ENCODE assay signal across 26 cellular contexts in genomic region chrX:105273326-105273725, GRCh38. TPM values are rescaled to one million over a fixed set of nuclear protein-coding genes. Genes with fewer than 3 reads are reported as not detected.
"Had no signal": no experiment of that assay in that cellular context is flagged by ENCODE, and none has a peak within 500 bp of the region (broad histone marks: within the 10 kb centered on the region; RNA-seq: fewer than 3 reads in every experiment).

No MANE protein-coding gene starts in this region.

- H3K9me3 Mint-ChIP-seq: activated naive CD4-positive, alpha-beta T cell treated with anti-CD3 and anti-CD28 coated beads, Interleukin-2, amount 50 U/mL, for 24 hours; activated T-cell treated with anti-CD3 and anti-CD28 coated beads, Interleukin-2, amount 50 U/mL, for 24 hours; activated T-helper 1 cell treated with anti-CD3 and anti-CD28 coated beads, Interleukin-12 subunit alpha, Interleukin-12 subunit beta, Interleukin-2, Interleukin-4 antibody, amounts not matched to agents 30 ng/mL and 10 ng/mL and 1 ng/mL, durations not matched to agents 14 hours and 24 hours and 36 hours; T-helper 1 cell treated with Interleukin-12 subunit alpha and Interleukin-12 subunit beta and Interleukin-4 antibody, amounts not matched to agents 30 μg/mL and 1 μg/mL, for 36 hours had no signal

- H3K27me3 Mint-ChIP-seq: activated naive CD4-positive, alpha-beta T cell treated with anti-CD3 and anti-CD28 coated beads, Interleukin-2, amount 50 U/mL, for 24 hours had no signal

- H3K36me3 Mint-ChIP-seq: activated naive CD4-positive, alpha-beta T cell treated with anti-CD3 and anti-CD28 coated beads, Interleukin-2, amount 50 U/mL, for 24 hours had no signal

- H3K27ac ChIP-seq: brain microvascular endothelial cell, SJSA1 had no signal

- H3K9me3 ChIP-seq: SJSA1 had no signal

- H3K4me3 Mint-ChIP-seq: activated CD8-positive, alpha-beta T cell treated with anti-CD3 and anti-CD28 coated beads, Interleukin-2, amount 10 ng/mL, durations not matched to agents 7 days and 5 days; activated naive CD4-positive, alpha-beta T cell treated with anti-CD3 and anti-CD28 coated beads, Interleukin-2, amount 50 U/mL, for 24 hours; activated T-cell treated with anti-CD3 and anti-CD28 coated beads, Interleukin-2, amount 50 U/mL, for 24 hours; activated T-helper 1 cell treated with anti-CD3 and anti-CD28 coated beads, Interleukin-12 subunit alpha, Interleukin-12 subunit beta, Interleukin-2, Interleukin-4 antibody, amounts not matched to agents 30 ng/mL and 10 ng/mL and 1 ng/mL, durations not matched to agents 14 hours and 24 hours and 36 hours; T-helper 1 cell treated with Interleukin-12 subunit alpha and Interleukin-12 subunit beta and Interleukin-4 antibody, amounts not matched to agents 30 μg/mL and 1 μg/mL, for 36 hours had no signal

- H3K4me1 Mint-ChIP-seq: activated naive CD4-positive, alpha-beta T cell treated with anti-CD3 and anti-CD28 coated beads, Interleukin-2, amount 50 U/mL, for 24 hours had no signal

- ATAC-seq: activated CD8-positive, alpha-beta T cell treated with anti-CD3 and anti-CD28 coated beads, Interleukin-2, amount 10 ng/mL, durations not matched to agents 7 days and 5 days had no signal

- H3K4me1 ChIP-seq: SJSA1 had no signal

- H3K36me3 ChIP-seq: brain microvascular endothelial cell, SJSA1 had no signal

- H3K27ac Mint-ChIP-seq: activated CD8-positive, alpha-beta T cell treated with anti-CD3 and anti-CD28 coated beads, Interleukin-2, amount 10 ng/mL, durations not matched to agents 7 days and 5 days; activated naive CD4-positive, alpha-beta T cell treated with anti-CD3 and anti-CD28 coated beads, Interleukin-2, amount 50 U/mL, for 24 hours; activated T-cell treated with anti-CD3 and anti-CD28 coated beads, Interleukin-2, amount 50 U/mL, for 24 hours; activated T-helper 1 cell treated with anti-CD3 and anti-CD28 coated beads, Interleukin-12 subunit alpha, Interleukin-12 subunit beta, Interleukin-2, Interleukin-4 antibody, amounts not matched to agents 30 ng/mL and 10 ng/mL and 1 ng/mL, durations not matched to agents 14 hours and 24 hours and 36 hours; T-helper 1 cell treated with Interleukin-12 subunit alpha and Interleukin-12 subunit beta and Interleukin-4 antibody, amounts not matched to agents 30 μg/mL and 1 μg/mL, for 36 hours had no signal

- H3K27me3 ChIP-seq: brain microvascular endothelial cell, SJSA1 had no signal

- H3K4me3 ChIP-seq: SJSA1 had no signal

- DNase-seq: activated CD4-positive, alpha-beta T cell treated with anti-CD3 and anti-CD28 coated beads for 48 hours; activated CD4-positive, alpha-beta T cell treated with anti-CD3 and anti-CD28 coated beads, Interleukin-2, amount 50 U/mL, for 4 hours; activated CD4-positive, CD25-positive, alpha-beta regulatory T cell treated with anti-CD3 and anti-CD28 coated beads, Interleukin-2, amount 50 U/mL, for 72 hours; activated CD8-positive, alpha-beta memory T cell treated with anti-CD3 and anti-CD28 coated beads, Interleukin-2, amount 50 U/mL, for 48 hours; activated CD8-positive, alpha-beta T cell treated with anti-CD3 and anti-CD28 coated beads, Interleukin-2, amount 10 ng/mL, durations not matched to agents 7 days and 5 days; activated effector memory CD4-positive, alpha-beta T cell treated with Interleukin-2 at 50 U/mL for 16 hours; activated naive CD4-positive, alpha-beta T cell; activated T-cell treated with anti-CD3 and anti-CD28 coated beads, Interleukin-2, amount 50 U/mL, for 24 hours; amygdala; brain microvascular endothelial cell; cerebellar nuclear complex; KG1; NCI-H1048; NCI-H146; NCI-H187 treated with DMSO at 0.1 percent for 48 hours; NCI-H2081 treated with DMSO at 0.1 percent for 48 hours; NCI-H446; NCI-H524 had no signal

RNA-seq across cellular contexts. Expression of gene TEX13A, which starts 52.8 kb away (rescaled TPM):
- total RNA-seq: activated CD8-positive, alpha-beta T cell treated with anti-CD3 and anti-CD28 coated beads, Interleukin-2, amount 10 ng/mL, durations not matched to agents 7 days and 5 days; activated T-helper 1 cell treated with anti-CD3 and anti-CD28 coated beads, Interleukin-12 subunit alpha, Interleukin-12 subunit beta, Interleukin-2, Interleukin-4 antibody, amounts not matched to agents 30 ng/mL and 10 ng/mL and 1 ng/mL, durations not matched to agents 14 hours and 24 hours and 36 hours; cardiac septum; LHCN-M2; M059J; RPMI7951; SJSA1 had no signal
